In genomic region chrX:48520455-48520854, GRCh38 we compare ENCODE assay signal across 12 cellular contexts. TPM values are rescaled to one million over a fixed set of nuclear protein-coding genes. Genes with fewer than 3 reads are reported as not detected.
DNase-seq lines count a peak whose midpoint lies in the region; ATAC-seq, FAIRE-seq and TF ChIP-seq lines count a peak whose summit lies in the region.
"Had no signal": no experiment of that assay in that cellular context is flagged by ENCODE, and none has a peak within 500 bp of the region (broad histone marks: within the 10 kb centered on the region; RNA-seq: fewer than 3 reads in every experiment).

No MANE protein-coding gene starts in this region.

- ATAC-seq in activated CD4-positive, alpha-beta T cell treated with anti-CD3 and anti-CD28 coated beads for 36 hours = no peak
- no peak for ATAC-seq in GM12878
- no peak for ATAC-seq in left ventricle myocardium superior
- no peak for ATAC-seq in GM19397 (IDR thresholded peaks at IDR 0.05; ENCODE audit: unreplicated experiment)

- H3K36me3 ChIP-seq in MM.1S (replicated peaks; ENCODE audit: insufficient read depth, low read length) (no peaks in the 10 kb centered on the region), GM12878 (ENCODE audit: control insufficient read depth in 2 of 2, insufficient read depth in 2 of 2, low read length in 1 of 2) (no peaks in the 10 kb centered on the region; a peak in 1 of 4 replicates), esophagus squamous epithelium (peaks cover 0 to 29% (median 0%) of the 10 kb centered on the region in 3 donors)

- peaks cover 5% of the 10 kb centered on the region; the same call in 1 of the 2 replicates for H3K4me1 ChIP-seq in MM.1S (ENCODE audit: low read length)
- H3K4me1 ChIP-seq in GM12878 (ENCODE audit: control insufficient read depth, insufficient read depth, low read length) = peaks cover 7% of the 10 kb centered on the region; the same call in 1 of the 2 replicates
- peaks cover 0 to 18% (median 4%) of the 10 kb centered on the region in 3 donors for H3K4me1 ChIP-seq in esophagus squamous epithelium

- no peak overlapping the region for H3K9ac ChIP-seq in MM.1S (ENCODE audit: low read length)
- no peak overlapping the region for H3K9ac ChIP-seq in GM12878 (ENCODE audit: control insufficient read depth, insufficient read depth, low read length)

- H3K9me2 ChIP-seq in MM.1S (replicated peaks; ENCODE audit: insufficient read depth, low read length) = no peaks in the 10 kb centered on the region

- no peak overlapping the region for H3K4me2 ChIP-seq in MM.1S (ENCODE audit: low read depth, low read length)
- no peak overlapping the region; the same call in 1 of the 2 replicates for H3K4me2 ChIP-seq in GM12878 (ENCODE audit: control insufficient read depth, insufficient read depth)

- H3K9me3 ChIP-seq in MM.1S (replicated peaks; ENCODE audit: insufficient read depth, low read length) (no peaks in the 10 kb centered on the region), GM12878 (replicated peaks; ENCODE audit: control insufficient read depth, insufficient read depth, low read length) (no peaks in the 10 kb centered on the region; the same call in 2 of the 3 replicates), esophagus squamous epithelium (no peaks in the 10 kb centered on the region)
- H3K9me3 ChIP-seq: suprapubic skin had no signal

- no peak for TF ChIP-seq POLR2A in GM12878 (IDR thresholded peaks at IDR 0.05; ENCODE audit: low read depth, low read length)
- no peak for TF ChIP-seq POLR2A in esophagus squamous epithelium (IDR thresholded peaks at IDR 0.05)

- 48% methylated on average over 2 of the region's 2 CpGs for WGBS in GM12878 (ENCODE audit: insufficient coverage, insufficient replicate concordance, low lambda C conversion rate, missing lambda C conversion rate)
- 78% methylated on average over 2 of the region's 2 CpGs; no CpG with 5 or more reads in 1 of the 2 donors for WGBS in esophagus squamous epithelium, 2 donors

- no peaks in the 10 kb centered on the region for H4K20me1 ChIP-seq in MM.1S (ENCODE audit: insufficient read depth, low read length)
- no peaks in the 10 kb centered on the region for H4K20me1 ChIP-seq in GM12878 (ENCODE audit: control insufficient read depth, insufficient read depth)

- BruUV-seq in GM12878 (replicated peaks; lab: Mats Ljungman, UMichigan) = no TSS peak

- peaks cover 15% of the 10 kb centered on the region for H3K4me1 Mint-ChIP-seq in activated CD4-positive, alpha-beta T cell treated with anti-CD3 and anti-CD28 coated beads for 36 hours

- peaks cover 4% of the 10 kb centered on the region for H3F3A ChIP-seq in MM.1S (ENCODE audit: insufficient read depth, low read length)

- peak overlapping the region; percentile 89 for H3K4me3 Mint-ChIP-seq in activated CD4-positive, alpha-beta T cell treated with anti-CD3 and anti-CD28 coated beads for 36 hours

- peak overlapping the region; percentile 64; the same call in 1 of the 2 replicates for H2AFZ ChIP-seq in MM.1S (ENCODE audit: low read length)
- no peak overlapping the region for H2AFZ ChIP-seq in GM12878 (ENCODE audit: control insufficient read depth, low read depth, low read length)

- peaks cover 25% of the 10 kb centered on the region for H3K79me2 ChIP-seq in MM.1S (ENCODE audit: low read length)
- H3K79me2 ChIP-seq in GM12878 (ENCODE audit: control insufficient read depth, insufficient read depth, low read length) = peaks cover 19% of the 10 kb centered on the region

- TF ChIP-seq CTCF in MM.1S (IDR thresholded peaks at IDR 0.05; ENCODE audit: low read length) (no peak), GM12878 (IDR thresholded peaks at IDR 0.05 in 2 of 3, conservative IDR thresholded peaks at IDR 0.05 in 1 of 3; ENCODE audit: control insufficient read depth in 2 of 3, extremely low read depth in 1 of 3, insufficient read depth in 1 of 3, low read depth in 3 of 3, low read length in 3 of 3) (no peak), esophagus squamous epithelium (IDR thresholded peaks at IDR 0.05) (no peak)

- RAD21 ChIA-PET in GM12878 (lab: Charles Lee; ENCODE audit: unreplicated experiment) = no interaction called here

- H3K36me3 Mint-ChIP-seq in activated CD4-positive, alpha-beta T cell treated with anti-CD3 and anti-CD28 coated beads for 36 hours (ENCODE audit: low read depth) = peaks cover 8% of the 10 kb centered on the region

- FAIRE-seq in GM12878 (lab: Jason Lieb, UNC) = no peak

- in situ Hi-C loops in GM12878 (cut with MboI) = no loop called here

- no peak for TF ChIP-seq RAD21 in GM12878 (IDR thresholded peaks at IDR 0.05; ENCODE audit: insufficient read depth, low read depth, low read length)

- H3K27me3 ChIP-seq in MM.1S (replicated peaks; ENCODE audit: insufficient read depth, low read length) = no peaks in the 10 kb centered on the region
- H3K27me3 ChIP-seq in GM12878 (replicated peaks in 1 of 2; ENCODE audit: control insufficient read depth in 2 of 2, insufficient read depth in 2 of 2, low read length in 1 of 2) = no peaks in the 10 kb centered on the region
- H3K27me3 ChIP-seq in esophagus squamous epithelium = no peaks in the 10 kb centered on the region
- H3K27me3 ChIP-seq: suprapubic skin had no signal

- POLR2A ChIA-PET in activated CD4-positive, alpha-beta T cell treated with anti-CD3 and anti-CD28 coated beads for 36 hours (lab: Charles Lee) = no interaction called here
- POLR2A ChIA-PET in GM12878 (lab: Charles Lee) = interaction anchor here (0.6 to 2.4 kb wide), 3 partner anchors 9 to 33 kb away, joined by 3 to 15 read pairs (median 4); partner anchors contain the start of gene TBC1D25

- H3K9me3 Mint-ChIP-seq in activated CD4-positive, alpha-beta T cell treated with anti-CD3 and anti-CD28 coated beads for 36 hours (ENCODE audit: low read depth) = no peaks in the 10 kb centered on the region

- H3K27ac ChIP-seq in MM.1S (ENCODE audit: low read length) = no peak overlapping the region
- H3K27ac ChIP-seq in GM12878 (ENCODE audit: control insufficient read depth, insufficient read depth) = peak overlapping the region; percentile 55
- no peak overlapping the region for H3K27ac ChIP-seq in esophagus squamous epithelium

- no peaks in the 10 kb centered on the region for H3K27me3 Mint-ChIP-seq in activated CD4-positive, alpha-beta T cell treated with anti-CD3 and anti-CD28 coated beads for 36 hours

- CTCF ChIA-PET in activated CD4-positive, alpha-beta T cell treated with anti-CD3 and anti-CD28 coated beads for 36 hours (lab: Charles Lee) = no interaction called here
- CTCF ChIA-PET in GM12878 (lab: Yijun Ruan, JAX) = interaction anchor here (0.7 to 3.2 kb wide), 2 partner anchors 19 to 24 kb away, joined by 3 to 14 read pairs; partner anchors contain the start of gene TBC1D25

- H3K4me3 ChIP-seq in MM.1S (ENCODE audit: low read length) (no peak overlapping the region), GM12878 (no peak overlapping the region), esophagus squamous epithelium (no peak overlapping the region)

- peak; percentile 35 for DNase-seq in activated CD4-positive, alpha-beta T cell treated with anti-CD3 and anti-CD28 coated beads for 36 hours
- no peak for DNase-seq in activated CD4-positive, alpha-beta T cell treated with anti-CD3 and anti-CD28 coated beads for 4 hours
- DNase-seq in MM.1S = no peak
- DNase-seq in GM12878 (ENCODE audit: low read depth, low spot score) = no peak
- DNase-seq in posterior vena cava (ENCODE audit: low spot score) = peak; percentile 38
- DNase-seq in left ventricle myocardium superior = no peak
- no peak for DNase-seq in esophagus squamous epithelium (lab: John Stamatoyannopoulos, UW)
- DNase-seq: 8988T; activated effector memory CD4-positive, alpha-beta T cell treated with anti-CD3 and anti-CD28 coated beads, Interleukin-2, amount 50 U/mL, for 16 hours; central memory CD4-positive, alpha-beta T cell had no signal

- intact Hi-C loops in activated CD4-positive, alpha-beta T cell treated with anti-CD3 and anti-CD28 coated beads for 36 hours (cut with DNase I, micrococcal nuclease) = loop anchor here (2.0 to 5.0 kb wide), 4 partner anchors 43 to 282 kb away; partner anchors contain the start of genes FTSJ1 (in 1 of the 2), HDAC6 (in 1 of the 2) and WDR13 (in 1 of the 2)
- intact Hi-C loops in GM12878 (cut with micrococcal nuclease; ENCODE audit: unreplicated experiment) (loop anchor here (2.0 kb wide), 1 partner anchor 18 kb away; the partner anchor contains the start of gene TBC1D25), posterior vena cava (cut with DNase I) (no loop called here), left ventricle myocardium superior (cut with micrococcal nuclease) (no loop called here), esophagus squamous epithelium (cut with DNase I) (no loop called here)

- SMC1A ChIA-PET in GM12878 (lab: Charles Lee; ENCODE audit: uncharacterized antibody, unreplicated experiment) = no interaction called here

- peak overlapping the region; percentile 98 for H3K27ac Mint-ChIP-seq in activated CD4-positive, alpha-beta T cell treated with anti-CD3 and anti-CD28 coated beads for 36 hours

- TF ChIP-seq EP300 in GM12878 (IDR thresholded peaks at IDR 0.05; ENCODE audit: borderline replicate concordance in 1 of 2, control insufficient read depth in 1 of 2, low read depth in 2 of 2, low read length in 2 of 2) = no peak

RNA-seq across cellular contexts. Expression of gene EBP, which starts 1.2 kb away (rescaled TPM):
- 100 to 1,000 TPM; 137 to 140 TPM for total RNA-seq in activated CD4-positive, alpha-beta T cell treated with anti-CD3 and anti-CD28 coated beads for 36 hours
- 38.1 and 42.3 TPM in 2 replicates for total RNA-seq in GM12878 (2013; cell fraction: nucleolus; rRNA removed)
- total RNA-seq in GM12878 (2014; rRNA removed) (159 and 169 TPM in 2 replicates), GM12878 (2014; rRNA removed; fragmentation: Illumina TruSeq; extraction: Trizol) (169 and 174 TPM in 2 replicates), GM12878 (2021) (154 and 170 TPM in 2 replicates), posterior vena cava (10 to 100 TPM; 15.0 to 22.1 TPM), left ventricle myocardium superior (55.4 TPM), esophagus squamous epithelium (100 to 1,000 TPM in 1 of 4 donors, 10 to 100 TPM in 3; 60.8 to 119 (median 87.1) TPM)
- polyA plus RNA-seq in GM12878 (2011; ENCODE audit: low read depth) = 95.3 TPM
- polyA plus RNA-seq in GM12878 (2011; rRNA removed) (69.5 and 125 TPM in 2 replicates), GM12878 (2014; fragmentation: Illumina TruSeq; extraction: Trizol) (126 and 163 TPM in 2 replicates), GM12878 (2014; fragmentation: Nextera tagmentation; extraction: Ambion mirVana) (100 to 1,000 TPM; 364 to 628 TPM), GM12878 (2014; rRNA removed) (183 and 185 TPM in 2 replicates), GM12878 (2016; fragmentation: Nextera tagmentation; extraction: Ambion mirVana) (100 to 1,000 TPM; 242 to 263 TPM)
- polyA plus RNA-seq in GM12878 (2011; cell fraction: cytosol; rRNA removed) = 248 and 252 TPM in 2 replicates
- 145 and 191 TPM in 2 replicates for polyA plus RNA-seq in GM12878 (2011; cell fraction: nucleus; rRNA removed)
- polyA plus RNA-seq in GM12878 (2012) = 113 and 128 TPM in 2 replicates
- polyA minus RNA-seq in GM12878 (2011; rRNA and poly(A)+ RNA removed) = 180 and 246 TPM in 2 replicates
- polyA minus RNA-seq in GM12878 (2011; cell fraction: cytosol; rRNA and poly(A)+ RNA removed) = 67.8 and 83.2 TPM in 2 replicates
- polyA minus RNA-seq in GM12878 (2011; cell fraction: nucleus; rRNA and poly(A)+ RNA removed) = 26.2 and 38.9 TPM in 2 replicates

RNA-seq across cellular contexts. Expression of gene PORCN, which starts 11.7 kb away (rescaled TPM):
- total RNA-seq in activated CD4-positive, alpha-beta T cell treated with anti-CD3 and anti-CD28 coated beads for 36 hours = 1 to 10 TPM; 6.9 to 9.0 TPM
- 17.6 and 19.7 TPM in 2 replicates for total RNA-seq in GM12878 (2013; cell fraction: nucleolus; rRNA removed)
- 15.2 and 16.6 TPM in 2 replicates for total RNA-seq in GM12878 (2014; rRNA removed)
- total RNA-seq in GM12878 (2014; rRNA removed; fragmentation: Illumina TruSeq; extraction: Trizol) = 5.7 and 7.9 TPM in 2 replicates
- 14.0 and 18.0 TPM in 2 replicates for total RNA-seq in GM12878 (2021)
- 4.8 TPM for polyA plus RNA-seq in GM12878 (2011; ENCODE audit: low read depth)
- 5.6 and 12.9 TPM in 2 replicates for polyA plus RNA-seq in GM12878 (2011; rRNA removed)
- polyA plus RNA-seq in GM12878 (2011; cell fraction: cytosol; rRNA removed) = 24.2 and 24.8 TPM in 2 replicates
- 53.9 and 63.7 TPM in 2 replicates for polyA plus RNA-seq in GM12878 (2011; cell fraction: nucleus; rRNA removed)
- 11.5 and 11.7 TPM in 2 replicates for polyA plus RNA-seq in GM12878 (2012)
- polyA plus RNA-seq in GM12878 (2014; fragmentation: Illumina TruSeq; extraction: Trizol) = 8.3 and 12.5 TPM in 2 replicates
- 1 to 10 TPM in 1 of 2 experiments, under 1 TPM in 1; 0.27 to 1.4 TPM for polyA plus RNA-seq in GM12878 (2014; fragmentation: Nextera tagmentation; extraction: Ambion mirVana)
- polyA plus RNA-seq in GM12878 (2014; rRNA removed) = 17.9 and 19.5 TPM in 2 replicates
- 10 to 100 TPM; 18.2 to 21.0 TPM for polyA plus RNA-seq in GM12878 (2016; fragmentation: Nextera tagmentation; extraction: Ambion mirVana)
- polyA minus RNA-seq in GM12878 (2011; rRNA and poly(A)+ RNA removed) = 14.8 and 21.4 TPM in 2 replicates
- 3.5 and 7.5 TPM in 2 replicates for polyA minus RNA-seq in GM12878 (2011; cell fraction: cytosol; rRNA and poly(A)+ RNA removed)
- polyA minus RNA-seq in GM12878 (2011; cell fraction: nucleus; rRNA and poly(A)+ RNA removed) = 13.5 and 19.2 TPM in 2 replicates
- 10 to 100 TPM in 1 of 2 donors, 1 to 10 TPM in 1; 8.7 to 12.1 TPM for total RNA-seq in posterior vena cava
- 13.2 TPM for total RNA-seq in left ventricle myocardium superior
- 10 to 100 TPM; 11.2 to 25.8 (median 17.6) TPM for total RNA-seq in esophagus squamous epithelium

RNA-seq across cellular contexts. Expression of gene TBC1D25, which starts 19.1 kb away (rescaled TPM):
- 10 to 100 TPM; 13.2 to 15.2 TPM for total RNA-seq in activated CD4-positive, alpha-beta T cell treated with anti-CD3 and anti-CD28 coated beads for 36 hours
- 12.4 and 13.6 TPM in 2 replicates for total RNA-seq in GM12878 (2013; cell fraction: nucleolus; rRNA removed)
- 8.0 and 8.3 TPM in 2 replicates for total RNA-seq in GM12878 (2014; rRNA removed)
- total RNA-seq in GM12878 (2014; rRNA removed; fragmentation: Illumina TruSeq; extraction: Trizol) = 2.0 and 2.7 TPM in 2 replicates
- total RNA-seq in GM12878 (2021) = 17.3 and 20.6 TPM in 2 replicates
- 9.3 TPM for polyA plus RNA-seq in GM12878 (2011; ENCODE audit: low read depth)
- polyA plus RNA-seq in GM12878 (2011; rRNA removed) = 3.6 and 9.6 TPM in 2 replicates
- polyA plus RNA-seq in GM12878 (2011; cell fraction: cytosol; rRNA removed) = 14.6 and 15.2 TPM in 2 replicates
- 23.3 and 30.6 TPM in 2 replicates for polyA plus RNA-seq in GM12878 (2011; cell fraction: nucleus; rRNA removed)
- 18.8 and 19.5 TPM in 2 replicates for polyA plus RNA-seq in GM12878 (2012)
- polyA plus RNA-seq in GM12878 (2014; fragmentation: Illumina TruSeq; extraction: Trizol) = 7.0 and 10.4 TPM in 2 replicates
- polyA plus RNA-seq in GM12878 (2014; fragmentation: Nextera tagmentation; extraction: Ambion mirVana) = 1 to 10 TPM in 1 of 2 experiments, under 1 TPM in 1; 0.79 to 2.3 TPM
- polyA plus RNA-seq in GM12878 (2014; rRNA removed) = 13.5 and 13.8 TPM in 2 replicates
- polyA plus RNA-seq in GM12878 (2016; fragmentation: Nextera tagmentation; extraction: Ambion mirVana) = 10 to 100 TPM; 11.3 to 11.6 TPM
- polyA minus RNA-seq in GM12878 (2011; rRNA and poly(A)+ RNA removed) = 9.7 and 12.3 TPM in 2 replicates
- polyA minus RNA-seq in GM12878 (2011; cell fraction: cytosol; rRNA and poly(A)+ RNA removed) = 3.1 and 5.7 TPM in 2 replicates
- 4.8 and 8.2 TPM in 2 replicates for polyA minus RNA-seq in GM12878 (2011; cell fraction: nucleus; rRNA and poly(A)+ RNA removed)
- total RNA-seq in posterior vena cava = 10 to 100 TPM; 13.0 to 15.0 TPM
- 15.4 TPM for total RNA-seq in left ventricle myocardium superior
- total RNA-seq in esophagus squamous epithelium = 10 to 100 TPM in 1 of 4 donors, 1 to 10 TPM in 3; 5.5 to 11.7 (median 8.5) TPM

RNA-seq across cellular contexts. Expression of gene FTSJ1, which starts 44.5 kb away (rescaled TPM):
- 10 to 100 TPM; 73.0 to 93.7 TPM for total RNA-seq in activated CD4-positive, alpha-beta T cell treated with anti-CD3 and anti-CD28 coated beads for 36 hours
- total RNA-seq in GM12878 (2013; cell fraction: nucleolus; rRNA removed) = 20.9 and 25.4 TPM in 2 replicates
- total RNA-seq in GM12878 (2014; rRNA removed) (86.0 and 87.8 TPM in 2 replicates), GM12878 (2014; rRNA removed; fragmentation: Illumina TruSeq; extraction: Trizol) (46.9 and 58.3 TPM in 2 replicates), GM12878 (2021) (57.4 and 60.7 TPM in 2 replicates), posterior vena cava (10 to 100 TPM; 30.3 to 37.2 TPM), left ventricle myocardium superior (15.1 TPM), esophagus squamous epithelium (10 to 100 TPM; 33.4 to 61.8 (median 45.8) TPM)
- 30.9 TPM for polyA plus RNA-seq in GM12878 (2011; ENCODE audit: low read depth)
- polyA plus RNA-seq in GM12878 (2011; rRNA removed) (25.2 and 31.0 TPM in 2 replicates), GM12878 (2014; fragmentation: Illumina TruSeq; extraction: Trizol) (32.6 and 46.5 TPM in 2 replicates), GM12878 (2014; fragmentation: Nextera tagmentation; extraction: Ambion mirVana) (10 to 100 TPM in 1 of 2 experiments, 1 to 10 TPM in 1; 8.8 to 18.2 TPM), GM12878 (2014; rRNA removed) (67.8 and 68.8 TPM in 2 replicates), GM12878 (2016; fragmentation: Nextera tagmentation; extraction: Ambion mirVana) (10 to 100 TPM; 74.9 to 86.9 TPM)
- 46.7 and 55.0 TPM in 2 replicates for polyA plus RNA-seq in GM12878 (2011; cell fraction: cytosol; rRNA removed)
- polyA plus RNA-seq in GM12878 (2011; cell fraction: nucleus; rRNA removed) = 69.8 and 78.7 TPM in 2 replicates
- polyA plus RNA-seq in GM12878 (2012) = 41.7 and 42.2 TPM in 2 replicates
- polyA minus RNA-seq in GM12878 (2011; rRNA and poly(A)+ RNA removed) = 20.2 and 35.4 TPM in 2 replicates
- 13.9 and 16.3 TPM in 2 replicates for polyA minus RNA-seq in GM12878 (2011; cell fraction: cytosol; rRNA and poly(A)+ RNA removed)
- 13.5 and 19.6 TPM in 2 replicates for polyA minus RNA-seq in GM12878 (2011; cell fraction: nucleus; rRNA and poly(A)+ RNA removed)

RNA-seq across cellular contexts. Expression of gene SLC38A5, which starts 50.4 kb away (rescaled TPM):
- total RNA-seq in activated CD4-positive, alpha-beta T cell treated with anti-CD3 and anti-CD28 coated beads for 36 hours = 10 to 100 TPM; 83.5 to 98.1 TPM
- total RNA-seq in GM12878 (2013; cell fraction: nucleolus; rRNA removed) = 48.5 and 53.5 TPM in 2 replicates
- total RNA-seq in GM12878 (2014; rRNA removed) (81.3 and 96.2 TPM in 2 replicates), GM12878 (2014; rRNA removed; fragmentation: Illumina TruSeq; extraction: Trizol) (51.5 and 53.6 TPM in 2 replicates), GM12878 (2021) (95.6 and 102 TPM in 2 replicates), posterior vena cava (10 to 100 TPM in 1 of 2 donors, 1 to 10 TPM in 1; 9.2 to 11.2 TPM), left ventricle myocardium superior (0.50 TPM), esophagus squamous epithelium (10 to 100 TPM in 3 of 4 donors, 1 to 10 TPM in 1; 9.6 to 25.4 (median 24.7) TPM)
- polyA plus RNA-seq in GM12878 (2011; ENCODE audit: low read depth) = 49.7 TPM
- polyA plus RNA-seq in GM12878 (2011; rRNA removed) (30.5 and 59.9 TPM in 2 replicates), GM12878 (2014; fragmentation: Illumina TruSeq; extraction: Trizol) (42.5 and 65.0 TPM in 2 replicates), GM12878 (2014; fragmentation: Nextera tagmentation; extraction: Ambion mirVana) (1 to 10 TPM; 4.2 to 9.0 TPM), GM12878 (2014; rRNA removed) (108 and 142 TPM in 2 replicates), GM12878 (2016; fragmentation: Nextera tagmentation; extraction: Ambion mirVana) (10 to 100 TPM; 76.2 to 81.3 TPM)
- polyA plus RNA-seq in GM12878 (2011; cell fraction: cytosol; rRNA removed) = 124 and 168 TPM in 2 replicates
- polyA plus RNA-seq in GM12878 (2011; cell fraction: nucleus; rRNA removed) = 173 and 209 TPM in 2 replicates
- polyA plus RNA-seq in GM12878 (2012) = 50.5 and 68.3 TPM in 2 replicates
- polyA minus RNA-seq in GM12878 (2011; rRNA and poly(A)+ RNA removed) = 101 and 115 TPM in 2 replicates
- 46.5 and 48.4 TPM in 2 replicates for polyA minus RNA-seq in GM12878 (2011; cell fraction: cytosol; rRNA and poly(A)+ RNA removed)
- 21.0 and 31.1 TPM in 2 replicates for polyA minus RNA-seq in GM12878 (2011; cell fraction: nucleus; rRNA and poly(A)+ RNA removed)

Comparison
In these comparisons a context has a peak if more than half of its experiments do, and no peak if none do; other contexts are left out.
1. DNase-seq: peak in activated CD4-positive, alpha-beta T cell treated with anti-CD3 and anti-CD28 coated beads for 36 hours (single experiment) and posterior vena cava (single experiment); none in activated CD4-positive, alpha-beta T cell treated with anti-CD3 and anti-CD28 coated beads for 4 hours (0 of 2), MM.1S (single experiment), GM12878 (single experiment), left ventricle myocardium superior (single experiment) and esophagus squamous epithelium (single experiment).
2. intact Hi-C loops: an anchor here in activated CD4-positive, alpha-beta T cell treated with anti-CD3 and anti-CD28 coated beads for 36 hours (2.0 to 5.0 kb wide) and GM12878 (2.0 kb wide); none called in posterior vena cava, left ventricle myocardium superior and esophagus squamous epithelium.